7 cellular contexts compared by ENCODE assay signal in the genomic region with DNA sequence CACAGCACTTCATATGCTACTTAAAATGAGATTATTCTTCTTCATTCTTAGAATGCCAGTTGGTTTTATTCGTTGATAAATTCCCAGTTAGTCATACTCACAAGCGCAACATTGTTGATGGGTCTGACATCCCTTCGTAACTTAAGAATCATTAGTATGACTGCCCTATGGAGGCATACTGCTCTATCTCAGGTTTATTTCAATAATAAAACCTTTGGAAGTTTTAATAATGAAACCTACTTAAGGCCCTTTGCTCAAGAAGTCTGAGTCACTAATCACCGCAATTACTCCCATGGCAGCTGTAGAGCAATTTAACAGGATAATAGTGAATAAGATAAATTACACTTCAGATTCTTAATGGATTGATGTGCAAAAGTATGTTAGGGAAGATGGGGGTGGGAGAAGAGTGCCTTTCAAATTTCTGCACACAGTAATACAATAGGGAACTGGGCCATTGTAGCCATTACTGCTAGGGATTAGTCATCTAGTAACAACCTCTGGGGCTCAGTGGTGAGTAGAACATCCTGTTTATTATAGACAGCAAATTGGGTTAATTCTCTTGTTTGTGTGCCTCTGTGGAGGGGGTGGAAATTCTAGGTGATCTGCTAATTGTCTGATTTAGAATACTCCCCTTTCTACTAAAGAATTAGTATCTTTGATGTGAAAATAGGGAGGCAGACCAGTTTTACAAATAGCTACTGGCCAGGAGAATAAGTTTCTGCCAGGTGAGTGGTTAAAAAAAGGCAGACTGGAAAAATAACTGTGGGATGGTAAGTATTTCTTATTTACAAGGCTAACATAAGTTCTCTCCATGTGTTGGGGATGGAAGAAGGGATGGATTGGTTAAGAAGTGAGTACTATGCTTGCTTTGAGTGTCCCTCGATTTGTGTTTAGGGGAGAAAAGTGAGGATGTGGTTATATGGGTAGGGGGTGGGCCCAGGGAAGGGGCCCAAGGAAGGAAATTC.
DNase-seq lines count a peak whose midpoint lies in the region; ATAC-seq and TF ChIP-seq lines count a peak whose summit lies in the region.

No MANE protein-coding gene starts in this region.

- DNase-seq in NCI-H69 (lab: John Stamatoyannopoulos, UW) = peak; percentile 20
- DNase-seq in foreskin keratinocyte = peak; percentile 24 to 55
- no peak for DNase-seq in HUDEP-2 (lab: John Stamatoyannopoulos, UW; ENCODE audit: unreplicated experiment in 76 of 76)
- no peak for DNase-seq in activated effector memory CD4-positive, alpha-beta T cell treated with anti-CD3 and anti-CD28 coated beads, Interleukin-2, amount 50 U/mL, for 16 hours
- no peak for DNase-seq in NCI-H1105 (lab: John Stamatoyannopoulos, UW)

- peak; percentile 100 for ATAC-seq in GM18868 (IDR thresholded peaks at IDR 0.05; ENCODE audit: unreplicated experiment)
- peak; percentile 96 for ATAC-seq in HG02610 (IDR thresholded peaks at IDR 0.05; ENCODE audit: unreplicated experiment)
- peak; percentile 91 for ATAC-seq in foreskin keratinocyte

- H3K27me3 ChIP-seq in foreskin keratinocyte = no peaks in the 10 kb centered on the region

- H3K27ac ChIP-seq in foreskin keratinocyte = no peak overlapping the region

- TF ChIP-seq CTCF in foreskin keratinocyte (conservative IDR thresholded peaks at IDR 0.05) = no peak

- peaks cover 10% of the 10 kb centered on the region for H3K4me1 ChIP-seq in foreskin keratinocyte

Comparison
In these comparisons a context has a peak if more than half of its experiments do, and no peak if none do; other contexts are left out.
1. DNase-seq: peak in NCI-H69 (single experiment) and foreskin keratinocyte (2 of 2); none in HUDEP-2 (0 of 76), activated effector memory CD4-positive, alpha-beta T cell treated with anti-CD3 and anti-CD28 coated beads, Interleukin-2, amount 50 U/mL, for 16 hours (single experiment) and NCI-H1105 (single experiment).
2. Peak in every context shown above with its lines, with median percentiles within 50 percentile points of each other: ATAC-seq.